Comparison of ENCODE assay signal across 33 cellular contexts in the genomic region with DNA sequence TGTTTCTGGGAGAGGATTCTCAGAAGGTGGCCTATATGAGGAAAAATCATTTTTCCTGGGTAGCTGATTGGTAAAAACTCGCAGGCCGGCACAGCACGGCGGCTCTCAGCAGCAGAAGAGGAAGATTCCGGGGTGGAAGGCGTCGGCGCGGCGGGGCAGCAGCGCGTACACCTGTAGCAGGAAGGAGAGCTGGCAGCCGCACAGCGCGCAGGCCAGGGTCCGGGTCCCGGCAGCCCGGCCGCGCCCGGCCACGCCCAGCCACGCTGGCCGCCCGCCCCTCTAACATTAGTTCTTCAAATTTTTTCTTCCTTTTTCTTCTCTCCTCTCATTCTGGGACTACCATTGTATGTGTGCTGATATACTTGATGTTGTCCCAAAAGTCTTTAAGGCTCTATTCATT.
"Had no signal": no experiment of that assay in that cellular context is flagged by ENCODE, and none has a peak within 500 bp of the region (broad histone marks: within the 10 kb centered on the region; RNA-seq: fewer than 3 reads in every experiment).

No MANE protein-coding gene starts in this region.

- H3K4me3 Mint-ChIP-seq: activated CD4-positive, alpha-beta memory T cell treated with anti-CD3 and anti-CD28 coated beads, Interleukin-2, amount 10 ng/mL, durations not matched to agents 7 days and 5 days; activated CD4-positive, alpha-beta T cell treated with anti-CD3 and anti-CD28 coated beads for 36 hours; activated CD4-positive, alpha-beta T cell treated with anti-CD3 and anti-CD28 coated beads, Interleukin-2, amount 10 ng/mL, durations not matched to agents 7 days and 5 days; activated CD8-positive, alpha-beta memory T cell treated with anti-CD3 and anti-CD28 coated beads, Interleukin-2, amount 10 ng/mL, durations not matched to agents 7 days and 5 days; activated CD8-positive, alpha-beta T cell treated with anti-CD3 and anti-CD28 coated beads, Interleukin-2, amount 10 ng/mL, durations not matched to agents 7 days and 5 days; activated naive CD4-positive, alpha-beta T cell treated with anti-CD3 and anti-CD28 coated beads, Interleukin-2, amount 10 ng/mL, durations not matched to agents 7 days and 5 days; activated naive CD8-positive, alpha-beta T cell treated with anti-CD3 and anti-CD28 coated beads for 36 hours; activated T-cell treated with anti-CD3 and anti-CD28 coated beads, Interleukin-2, amount 50 U/mL, for 24 hours; T-helper 1 cell treated with Interleukin-12 subunit alpha and Interleukin-12 subunit beta and Interleukin-4 antibody, amounts not matched to agents 30 μg/mL and 1 μg/mL, for 36 hours; T-helper 2 cell treated with Interferon-gamma antibody and Interleukin-4, amounts not matched to agents 5 μg/mL and 100 μg/mL, for 36 hours had no signal

- DNase-seq: activated CD4-positive, alpha-beta memory T cell treated with anti-CD3 and anti-CD28 coated beads, Interleukin-2, amount 10 ng/mL, durations not matched to agents 7 days and 5 days; activated CD4-positive, alpha-beta T cell treated with anti-CD3 and anti-CD28 coated beads for 1 hour; activated CD4-positive, alpha-beta T cell treated with anti-CD3 and anti-CD28 coated beads for 36 hours; activated CD4-positive, alpha-beta T cell treated with anti-CD3 and anti-CD28 coated beads for 48 hours; activated CD4-positive, alpha-beta T cell treated with anti-CD3 and anti-CD28 coated beads, Interleukin-2, amount 10 ng/mL, durations not matched to agents 7 days and 5 days; activated CD4-positive, alpha-beta T cell treated with anti-CD3 and anti-CD28 coated beads, Interleukin-2, amount 50 U/mL, for 48 hours; activated CD4-positive, CD25-positive, alpha-beta regulatory T cell; activated CD8-positive, alpha-beta memory T cell treated with anti-CD3 and anti-CD28 coated beads for 24 hours; activated CD8-positive, alpha-beta memory T cell treated with anti-CD3 and anti-CD28 coated beads, Interleukin-2, amount 10 ng/mL, durations not matched to agents 7 days and 5 days; activated CD8-positive, alpha-beta memory T cell treated with anti-CD3 and anti-CD28 coated beads, Interleukin-2, amount 50 U/mL, for 48 hours; activated CD8-positive, alpha-beta T cell treated with anti-CD3 and anti-CD28 coated beads, Interleukin-2, amount 10 ng/mL, durations not matched to agents 7 days and 5 days; activated effector memory CD4-positive, alpha-beta T cell treated with anti-CD3 and anti-CD28 coated beads, Interleukin-2, amount 50 U/mL, for 16 hours; activated gamma-delta T cell treated with Interleukin-2 at 50 U/mL for 16 hours; activated naive CD4-positive, alpha-beta T cell; activated naive CD4-positive, alpha-beta T cell treated with anti-CD3 and anti-CD28 coated beads, Interleukin-2, amount 10 ng/mL, durations not matched to agents 7 days and 5 days; activated naive CD8-positive, alpha-beta T cell treated with anti-CD3 and anti-CD28 coated beads for 36 hours; activated T-cell treated with anti-CD3 and anti-CD28 coated beads, Interleukin-2, amount 50 U/mL, for 24 hours; activated T-cell treated with anti-CD3 and anti-CD28 coated beads, Interleukin-2, amount 50 U/mL, for 48 hours; adrenal gland; amniotic stem cell; aorta; body of pancreas; brain microvascular endothelial cell; central memory CD4-positive, alpha-beta T cell; T-helper 1 cell; T-helper 2 cell; T-helper 9 cell had no signal

- H3K27me3 ChIP-seq: adrenal gland, body of pancreas, brain microvascular endothelial cell, breast epithelium had no signal

- H3K4me1 Mint-ChIP-seq: activated CD4-positive, alpha-beta memory T cell treated with anti-CD3 and anti-CD28 coated beads, Interleukin-2, amount 10 ng/mL, durations not matched to agents 7 days and 5 days; activated CD4-positive, alpha-beta T cell treated with anti-CD3 and anti-CD28 coated beads, Interleukin-2, amount 10 ng/mL, durations not matched to agents 7 days and 5 days; activated CD8-positive, alpha-beta memory T cell treated with anti-CD3 and anti-CD28 coated beads, Interleukin-2, amount 10 ng/mL, durations not matched to agents 7 days and 5 days; activated naive CD4-positive, alpha-beta T cell treated with anti-CD3 and anti-CD28 coated beads, Interleukin-2, amount 10 ng/mL, durations not matched to agents 7 days and 5 days; activated naive CD8-positive, alpha-beta T cell treated with anti-CD3 and anti-CD28 coated beads for 36 hours had no signal

- H3K4me1 ChIP-seq: adrenal gland, body of pancreas, breast epithelium had no signal

- H3K4me3 ChIP-seq: adrenal gland, body of pancreas, breast epithelium had no signal

- H3K9me3 ChIP-seq: body of pancreas had no signal

- H3K27ac Mint-ChIP-seq: activated CD4-positive, alpha-beta memory T cell treated with anti-CD3 and anti-CD28 coated beads, Interleukin-2, amount 10 ng/mL, durations not matched to agents 7 days and 5 days; activated CD4-positive, alpha-beta T cell treated with anti-CD3 and anti-CD28 coated beads for 36 hours; activated CD4-positive, alpha-beta T cell treated with anti-CD3 and anti-CD28 coated beads, Interleukin-2, amount 10 ng/mL, durations not matched to agents 7 days and 5 days; activated CD8-positive, alpha-beta memory T cell treated with anti-CD3 and anti-CD28 coated beads, Interleukin-2, amount 10 ng/mL, durations not matched to agents 7 days and 5 days; activated CD8-positive, alpha-beta T cell treated with anti-CD3 and anti-CD28 coated beads, Interleukin-2, amount 10 ng/mL, durations not matched to agents 7 days and 5 days; activated naive CD4-positive, alpha-beta T cell treated with anti-CD3 and anti-CD28 coated beads, Interleukin-2, amount 10 ng/mL, durations not matched to agents 7 days and 5 days; activated naive CD4-positive, alpha-beta T cell treated with anti-CD3 and anti-CD28 coated beads, Interleukin-2, amount 50 U/mL, for 72 hours; activated naive CD8-positive, alpha-beta T cell treated with anti-CD3 and anti-CD28 coated beads for 36 hours; activated T-cell treated with anti-CD3 and anti-CD28 coated beads, Interleukin-2, amount 50 U/mL, for 24 hours; T-helper 1 cell treated with Interleukin-12 subunit alpha and Interleukin-12 subunit beta and Interleukin-4 antibody, amounts not matched to agents 30 μg/mL and 1 μg/mL, for 36 hours; T-helper 2 cell treated with Interferon-gamma antibody and Interleukin-4, amounts not matched to agents 5 μg/mL and 100 μg/mL, for 36 hours had no signal

- ATAC-seq: activated CD4-positive, CD25-positive, alpha-beta regulatory T cell treated with anti-CD3 and anti-CD28 coated beads, Interleukin-2, amount 50 U/mL, for 24 hours; activated CD8-positive, alpha-beta memory T cell treated with anti-CD3 and anti-CD28 coated beads, Interleukin-2, amount 10 ng/mL, durations not matched to agents 7 days and 5 days; activated CD8-positive, alpha-beta T cell treated with anti-CD3 and anti-CD28 coated beads, Interleukin-2, amount 10 ng/mL, durations not matched to agents 7 days and 5 days; body of pancreas had no signal

- H3K9me3 Mint-ChIP-seq: activated naive CD4-positive, alpha-beta T cell treated with anti-CD3 and anti-CD28 coated beads, Interleukin-2, amount 10 ng/mL, durations not matched to agents 7 days and 5 days had no signal

- H3K36me3 Mint-ChIP-seq: activated CD8-positive, alpha-beta memory T cell treated with anti-CD3 and anti-CD28 coated beads, Interleukin-2, amount 10 ng/mL, durations not matched to agents 7 days and 5 days; activated naive CD4-positive, alpha-beta T cell treated with anti-CD3 and anti-CD28 coated beads, Interleukin-2, amount 10 ng/mL, durations not matched to agents 7 days and 5 days had no signal

- H3K36me3 ChIP-seq: adrenal gland, brain microvascular endothelial cell, breast epithelium had no signal

- H3K27ac ChIP-seq: adrenal gland, body of pancreas, brain microvascular endothelial cell, breast epithelium, VCaP had no signal
